ENCODE assay signal across 25 cellular contexts in genomic region chr3:48830660-48831190, GRCh38.
"Had no signal": no experiment of that assay in that cellular context is flagged by ENCODE, and none has a peak within 500 bp of the region (broad histone marks: within the 10 kb centered on the region; RNA-seq: fewer than 3 reads in every experiment).

No MANE protein-coding gene starts in this region.

- H3K9me3 Mint-ChIP-seq: central memory CD8-positive, alpha-beta T cell; memory B cell; mesothelial cell of epicardium; natural killer cell; stimulated activated memory B cell treated with anti-CD40 and anti-IgM and Interleukin-4, amounts not matched to agents 10 μg/mL and 1 μg/mL and 100 μg/mL, for 72 hours; stimulated activated naive CD8-positive, alpha-beta T cell treated with anti-CD3 and anti-CD28 coated beads, Interleukin-15, Interleukin-2, amounts not matched to agents 100 ng/mL and 50 ng/mL, for 24 hours had no signal

- H3K9me3 ChIP-seq: esophagus squamous epithelium, heart left ventricle, left ventricle myocardium inferior, lower lobe of right lung, ovary, spleen, testis, tibial nerve had no signal

- H3K27ac Mint-ChIP-seq: memory B cell; mesothelial cell of epicardium; natural killer cell; progenitor cell of endocrine pancreas; stimulated activated memory B cell treated with anti-CD40 and anti-IgM and Interleukin-4, amounts not matched to agents 10 μg/mL and 1 μg/mL and 100 μg/mL, for 72 hours; stimulated activated naive CD8-positive, alpha-beta T cell treated with anti-CD3 and anti-CD28 coated beads, Interleukin-15, Interleukin-2, amounts not matched to agents 100 ng/mL and 50 ng/mL, for 24 hours had no signal

- H3K27ac ChIP-seq: esophagus squamous epithelium, heart left ventricle, left ventricle myocardium inferior, lower lobe of right lung, ovary, spleen, testis, tibial nerve had no signal

- H3K4me3 Mint-ChIP-seq: central memory CD8-positive, alpha-beta T cell; memory B cell; mesothelial cell of epicardium; natural killer cell; neural crest cell; stimulated activated memory B cell treated with anti-CD40 and anti-IgM and Interleukin-4, amounts not matched to agents 10 μg/mL and 1 μg/mL and 100 μg/mL, for 72 hours; stimulated activated naive CD8-positive, alpha-beta T cell treated with anti-CD3 and anti-CD28 coated beads, Interleukin-15, Interleukin-2, amounts not matched to agents 100 ng/mL and 50 ng/mL, for 24 hours had no signal

- H3K36me3 ChIP-seq: left ventricle myocardium inferior, ovary had no signal

- H3K4me1 Mint-ChIP-seq: mesothelial cell of epicardium had no signal

- H3K4me1 ChIP-seq: testis had no signal

- H3K36me3 Mint-ChIP-seq: natural killer cell had no signal

- FAIRE-seq: colon, frontal cortex had no signal

- H3K4me3 ChIP-seq: esophagus squamous epithelium, heart left ventricle, left ventricle myocardium inferior, lower lobe of right lung, ovary, spleen, testis, tibial nerve had no signal

- ATAC-seq: heart left ventricle; lower lobe of right lung; natural killer cell; sciatic nerve; stimulated activated memory B cell treated with anti-CD40 and anti-IgM and Interleukin-4, amounts not matched to agents 10 μg/mL and 1 μg/mL and 100 μg/mL, for 72 hours had no signal

- DNase-seq: dermis blood vessel endothelial cell; esophagus squamous epithelium; heart left ventricle; hippocampal formation; kidney glomerular epithelial cell; left ventricle myocardium inferior; lower lobe of right lung; natural killer cell; ovary; spleen; stimulated activated CD4-positive, alpha-beta T cell treated with anti-CD3 and anti-CD28 coated beads, Interleukin-15, amount 100 ng/mL, for 24 hours; stimulated activated CD4-positive, alpha-beta T cell treated with anti-CD3 and anti-CD28 coated beads, Interleukin-1b, Interleukin-23, amount 100 ng/mL, for 48 hours; stimulated activated CD4-positive, alpha-beta T cell treated with anti-CD3 and anti-CD28 coated beads, Interleukin-4, amount 100 ng/mL, for 24 hours; testis had no signal

- H3K27me3 Mint-ChIP-seq: central memory CD8-positive, alpha-beta T cell; memory B cell; progenitor cell of endocrine pancreas; stimulated activated memory B cell treated with anti-CD40 and anti-IgM and Interleukin-4, amounts not matched to agents 10 μg/mL and 1 μg/mL and 100 μg/mL, for 72 hours; stimulated activated naive CD8-positive, alpha-beta T cell treated with anti-CD3 and anti-CD28 coated beads, Interleukin-15, Interleukin-2, amounts not matched to agents 100 ng/mL and 50 ng/mL, for 24 hours had no signal

- H3K27me3 ChIP-seq: esophagus squamous epithelium, heart left ventricle, ovary, spleen, testis, tibial nerve had no signal
